In genomic region chr7:47314728-47315601, GRCh38 we compare ENCODE assay signal across 9 cellular contexts.
DNase-seq lines count a peak whose midpoint lies in the region; ATAC-seq and TF ChIP-seq lines count a peak whose summit lies in the region.
"Had no signal": no experiment of that assay in that cellular context is flagged by ENCODE, and none has a peak within 500 bp of the region (broad histone marks: within the 10 kb centered on the region; RNA-seq: fewer than 3 reads in every experiment).

No MANE protein-coding gene starts in this region.

- TF ChIP-seq CTCF in right lobe of liver (IDR thresholded peaks at IDR 0.05) = no peak

- TF ChIP-seq POLR2A in right lobe of liver (IDR thresholded peaks at IDR 0.05) = no peak

- peaks cover 27% of the 10 kb centered on the region for H3K4me1 ChIP-seq in HUES6 (ENCODE audit: control insufficient read depth, insufficient read depth, low read length)
- peaks cover 0 to 4% (median 0%) of the 10 kb centered on the region in 4 donors for H3K4me1 ChIP-seq in right lobe of liver

- intact Hi-C loops in right lobe of liver (cut with DNase I) = no loop called here

- H3K36me3 ChIP-seq in HUES6 (ENCODE audit: control insufficient read depth, insufficient read depth, low read length) (peaks cover 7% of the 10 kb centered on the region; the same call in 1 of the 2 replicates), right lobe of liver (peaks cover 0 to 17% (median 5%) of the 10 kb centered on the region in 4 donors)

- H3K4me3 ChIP-seq in HUES6 (ENCODE audit: low read depth, low read length) (no peak overlapping the region), right lobe of liver (no peak overlapping the region)

- H3K9ac ChIP-seq in HUES6 (ENCODE audit: low read length) = peak overlapping the region; percentile 34

- 45% methylated on average over 16 of the region's 29 CpGs for WGBS in right lobe of liver (ENCODE audit: insufficient coverage, low coverage, low lambda C conversion rate, missing lambda C conversion rate)

- DNase-seq in right lobe of liver (no peak), stromal cell of bone marrow (ENCODE audit: low read depth) (peak; percentile 53), NCI-H82 treated with DMSO at 0.1 percent for 48 hours (lab: John Stamatoyannopoulos, UW; ENCODE audit: unreplicated experiment) (no peak), DMS114 treated with DMSO at 0.1 percent for 48 hours (lab: John Stamatoyannopoulos, UW; ENCODE audit: unreplicated experiment) (no peak)
- DNase-seq in activated effector memory CD4-positive, alpha-beta T cell treated with anti-CD3 and anti-CD28 coated beads, Interleukin-2, amount 50 U/mL, for 16 hours = no peak
- DNase-seq: NCI-H2227 treated with DMSO at 0.1 percent for 48 hours had no signal

- H3K9me3 ChIP-seq in HUES6 (ENCODE audit: control insufficient read depth, insufficient read depth, low read depth, low read length) = no peaks in the 10 kb centered on the region
- H3K9me3 ChIP-seq in right lobe of liver = no peaks in the 10 kb centered on the region

- H3K27ac ChIP-seq in HUES6 (ENCODE audit: low read depth, low read length) (0 out of 2 replicates have a peak overlapping the region, but pooled peaks have one; percentile 14), cingulate gyrus (ENCODE audit: low read depth, low read length) (peak overlapping the region; percentile 54), right lobe of liver (peak overlapping the region; percentile 0 to 31 (median 25))

- ATAC-seq in right lobe of liver (peak; percentile 33 to 57 (median 57)), HG02884 (IDR thresholded peaks at IDR 0.05; ENCODE audit: unreplicated experiment) (no peak)

- H3K27me3 ChIP-seq in HUES6 (ENCODE audit: control insufficient read depth, insufficient read depth, low read length) (no peaks in the 10 kb centered on the region), right lobe of liver (no peaks in the 10 kb centered on the region)
